In genomic region chr14:99137913-99138571, GRCh38 we compare ENCODE assay signal across 12 cellular contexts.
DNase-seq lines count a peak whose midpoint lies in the region; ATAC-seq, FAIRE-seq and TF ChIP-seq lines count a peak whose summit lies in the region.
"Had no signal": no experiment of that assay in that cellular context is flagged by ENCODE, and none has a peak within 500 bp of the region (broad histone marks: within the 10 kb centered on the region; RNA-seq: fewer than 3 reads in every experiment).

No MANE protein-coding gene starts in this region.

- H3K9me3 Mint-ChIP-seq in activated T-cell treated with anti-CD3 and anti-CD28 coated beads, Interleukin-2, amount 50 U/mL, for 72 hours: no peaks in the 10 kb centered on the region

- WGBS in H1 (ENCODE audit: extremely low coverage in 1 of 2, insufficient coverage in 1 of 2, insufficient read length in 1 of 2, insufficient replicate concordance in 2 of 2, low coverage in 1 of 2, low lambda C conversion rate in 2 of 2, missing lambda C conversion rate in 1 of 2), 2 experiments: 78% methylated on average over 8 of the region's 8 CpGs; no CpG with 5 or more reads in 1 of the 2 experiments
- 66 to 75% (median 72%) methylated on average over 8 of the region's 8 CpGs for WGBS in stomach, 5 donors
- WGBS in thyroid gland, 2 donors: 83% methylated on average over 8 of the region's 8 CpGs

- H4K91ac ChIP-seq in H1 (replicated peaks; ENCODE audit: insufficient read length, low read length): no peak overlapping the region

- no peaks in the 10 kb centered on the region for H4K20me1 ChIP-seq in OCI-LY3 (ENCODE audit: insufficient read depth, low read length)
- peaks cover 0 to 1% of the 10 kb centered on the region in 2 experiments for H4K20me1 ChIP-seq in H1 (replicated peaks in 1 of 2; ENCODE audit: control insufficient read depth in 1 of 2, insufficient read depth in 2 of 2, low read length in 2 of 2)

- peaks cover 13% of the 10 kb centered on the region for H3K4me1 Mint-ChIP-seq in activated T-cell treated with anti-CD3 and anti-CD28 coated beads, Interleukin-2, amount 50 U/mL, for 72 hours (ENCODE audit: low read depth)
- H3K4me1 Mint-ChIP-seq: B cell had no signal

- intact Hi-C loops in stomach (cut with DNase I; ENCODE audit: low total_unique reads) (no loop called here), left colon (cut with DNase I, micrococcal nuclease) (no loop called here), thyroid gland (cut with DNase I) (no loop called here)

- H3K9ac ChIP-seq in OCI-LY3 (ENCODE audit: low read length): no peak overlapping the region
- H3K9ac ChIP-seq in H1 (replicated peaks in 1 of 4; ENCODE audit: extremely low read depth in 1 of 4, low read depth in 3 of 4, low read length in 3 of 4): no peak overlapping the region

- TF ChIP-seq POLR2A in H1 (IDR thresholded peaks at IDR 0.05; ENCODE audit: control extremely low read depth in 1 of 2, low read depth in 2 of 2, low read length in 2 of 2): no peak
- TF ChIP-seq POLR2A in stomach (IDR thresholded peaks at IDR 0.05): no peak
- no peak for TF ChIP-seq POLR2A in thyroid gland (IDR thresholded peaks at IDR 0.05)

- no peak overlapping the region for H3K14ac ChIP-seq in H1 (ENCODE audit: insufficient read length)

- no peak overlapping the region for H3K23ac ChIP-seq in H1 (ENCODE audit: insufficient read length)

- no peak overlapping the region for H4K5ac ChIP-seq in H1 (ENCODE audit: insufficient read length, low read depth, low read length)

- H3K36me3 ChIP-seq in OCI-LY3 (replicated peaks; ENCODE audit: low read depth, low read length) (no peaks in the 10 kb centered on the region), H1 (ENCODE audit: control insufficient read depth in 2 of 4, insufficient read depth in 4 of 4, low read length in 3 of 4) (no peaks in the 10 kb centered on the region), stomach (no peaks in the 10 kb centered on the region), thyroid gland (no peaks in the 10 kb centered on the region)

- 0 out of 2 replicates have a peak, but pooled peaks cover 3% of the 10 kb centered on the region for H3K4me1 ChIP-seq in OCI-LY3 (ENCODE audit: low read length)
- H3K4me1 ChIP-seq in H1 (replicated peaks in 1 of 4; ENCODE audit: control insufficient read depth in 3 of 4, insufficient read depth in 4 of 4, low read length in 3 of 4): peaks cover 0 to 7% (median 2%) of the 10 kb centered on the region in 4 experiments; a peak in 5 of 7 replicates
- no peaks in the 10 kb centered on the region for H3K4me1 ChIP-seq in stomach
- no peaks in the 10 kb centered on the region for H3K4me1 ChIP-seq in thyroid gland

- no peak for TF ChIP-seq EP300 in H1 (IDR thresholded peaks at IDR 0.05; ENCODE audit: borderline replicate concordance in 1 of 2, low read depth in 2 of 2, low read length in 2 of 2)
- no peak for TF ChIP-seq EP300 in stomach (IDR thresholded peaks at IDR 0.05)

- H3K27ac ChIP-seq in OCI-LY3 (ENCODE audit: low read length) (no peak overlapping the region), H1 (ENCODE audit: low read depth, low read length) (no peak overlapping the region), stomach (no peak overlapping the region), thyroid gland (no peak overlapping the region)

- no peaks in the 10 kb centered on the region for H3K79me2 ChIP-seq in OCI-LY3 (ENCODE audit: low read length)
- no peaks in the 10 kb centered on the region for H3K79me2 ChIP-seq in H1 (ENCODE audit: control insufficient read depth in 1 of 2, insufficient read depth in 2 of 2, low read length in 2 of 2)

- no peak for TF ChIP-seq RAD21 in H1 (IDR thresholded peaks at IDR 0.05 in 1 of 2, conservative IDR thresholded peaks at IDR 0.05 in 1 of 2; ENCODE audit: low read depth in 2 of 2, low read length in 2 of 2)

- H2BK12ac ChIP-seq in H1 (ENCODE audit: low read depth, low read length): no peak overlapping the region

- peak in 1 of 2 donors; percentile 14 for DNase-seq in activated T-cell treated with anti-CD3 and anti-CD28 coated beads, Interleukin-2, amount 50 U/mL, for 72 hours
- DNase-seq in activated T-cell treated with anti-CD3 and anti-CD28 coated beads for 4 hours: no peak
- peak in 1 of 2 experiments; percentile 42 for DNase-seq in H1 (ENCODE audit: low read depth in 1 of 2, low spot score in 2 of 2)
- DNase-seq in stomach: peak; percentile 13
- no peak for DNase-seq in left colon
- DNase-seq in NCI-H226: no peak
- no peak for DNase-seq in thyroid gland
- DNase-seq: GF-D8, NCI-H1436 treated with DMSO at 0.1 percent for 48 hours had no signal

- H2AK5ac ChIP-seq in H1 (ENCODE audit: low read depth, low read length): no peak overlapping the region

- no peaks in the 10 kb centered on the region for H3K27me3 Mint-ChIP-seq in activated T-cell treated with anti-CD3 and anti-CD28 coated beads, Interleukin-2, amount 50 U/mL, for 72 hours (ENCODE audit: low read depth)
- H3K27me3 Mint-ChIP-seq: B cell had no signal

- H3K18ac ChIP-seq in H1 (ENCODE audit: extremely low read depth, low read length): no peak overlapping the region

- no peak overlapping the region for H2BK15ac ChIP-seq in H1 (ENCODE audit: low read length)

- POLR2A ChIA-PET in H1 (lab: Charles Lee; ENCODE audit: partially characterized antibody): no interaction called here

- H3K4ac ChIP-seq in H1 (replicated peaks; ENCODE audit: insufficient read length, low read depth, low read length): no peak overlapping the region

- H2AFZ ChIP-seq in OCI-LY3 (ENCODE audit: low read depth, low read length) (peak overlapping the region; percentile 79), H1 (ENCODE audit: low read length) (peak overlapping the region; percentile 35; the same call in 1 of the 2 replicates)

- H3K23me2 ChIP-seq in H1 (ENCODE audit: low read depth, low read length): no peaks in the 10 kb centered on the region

- H3K27me3 ChIP-seq in OCI-LY3 (ENCODE audit: low read depth, low read length) (no peaks in the 10 kb centered on the region), H1 (replicated peaks in 1 of 4; ENCODE audit: control insufficient read depth in 3 of 4, extremely low read depth in 1 of 4, insufficient read depth in 3 of 4, low read length in 3 of 4) (no peaks in the 10 kb centered on the region), stomach (peaks cover 0 to 10% (median 0%) of the 10 kb centered on the region in 3 donors), thyroid gland (no peaks in the 10 kb centered on the region)

- H3K4me3 ChIP-seq in OCI-LY3 (ENCODE audit: low read length) (no peak overlapping the region), H1 (ENCODE audit: extremely low read depth in 1 of 4, insufficient read depth in 2 of 4, low read depth in 3 of 4, low read length in 4 of 4) (no peak overlapping the region), stomach (no peak overlapping the region), thyroid gland (replicated peaks in 1 of 3) (no peak overlapping the region)

- 0 out of 2 replicates have a peak, but pooled peaks cover 2% of the 10 kb centered on the region for H3K79me1 ChIP-seq in H1 (ENCODE audit: low read depth, low read length)

- H3K9me3 ChIP-seq in OCI-LY3 (ENCODE audit: insufficient read depth, low read length): no peaks in the 10 kb centered on the region
- no peaks in the 10 kb centered on the region for H3K9me3 ChIP-seq in H1 (ENCODE audit: insufficient read depth in 2 of 2, low read depth in 1 of 2, low read length in 1 of 2)
- H3K9me3 ChIP-seq in stomach: no peaks in the 10 kb centered on the region
- no peaks in the 10 kb centered on the region for H3K9me3 ChIP-seq in thyroid gland

- H4K8ac ChIP-seq in H1 (ENCODE audit: extremely low read depth, insufficient read depth, low read length): no peak overlapping the region

- H2BK120ac ChIP-seq in H1 (replicated peaks; ENCODE audit: low read depth, low read length): no peak overlapping the region

- TF ChIP-seq CTCF in OCI-LY3 (IDR thresholded peaks at IDR 0.05; ENCODE audit: low read depth, low read length) (no peak), H1 (IDR thresholded peaks at IDR 0.05; ENCODE audit: control extremely low read depth in 1 of 3, insufficient read depth in 1 of 3, low read depth in 1 of 3, low read length in 3 of 3) (no peak), stomach (IDR thresholded peaks at IDR 0.05) (no peak), thyroid gland (IDR thresholded peaks at IDR 0.05) (no peak)

- H2BK20ac ChIP-seq in H1 (ENCODE audit: low read length): no peak overlapping the region

- no peak overlapping the region for H3K27ac Mint-ChIP-seq in activated T-cell treated with anti-CD3 and anti-CD28 coated beads, Interleukin-2, amount 50 U/mL, for 72 hours
- H3K27ac Mint-ChIP-seq: B cell had no signal

- H3K56ac ChIP-seq in H1 (replicated peaks; ENCODE audit: insufficient read length, low read depth, low read length): no peak overlapping the region

- FAIRE-seq in H1 (lab: Jason Lieb, UNC): peak; percentile 66

- no peak overlapping the region for H2BK5ac ChIP-seq in H1 (ENCODE audit: low read depth, low read length)

- peak overlapping the region; percentile 37 to 42 for H3K4me3 Mint-ChIP-seq in activated T-cell treated with anti-CD3 and anti-CD28 coated beads, Interleukin-2, amount 50 U/mL, for 72 hours
- H3K4me3 Mint-ChIP-seq: B cell had no signal

- CTCF ChIA-PET in H1 (lab: Charles Lee; ENCODE audit: partially characterized antibody): interaction anchor here (0.7 to 1.5 kb wide), 6 partner anchors 14 to 128 kb away, joined by 3 to 4 read pairs (median 3); no protein-coding TSS in a partner anchor

- H3K4me2 ChIP-seq in OCI-LY3 (ENCODE audit: low read length) (peak overlapping the region; percentile 33), H1 (ENCODE audit: insufficient read depth in 1 of 2, low read depth in 2 of 2, low read length in 2 of 2) (no peak overlapping the region)

- peak; percentile 51 to 78 for ATAC-seq in activated T-cell treated with anti-CD3 and anti-CD28 coated beads, Interleukin-2, amount 50 U/mL, for 72 hours (replicated peaks in 1 of 2)
- ATAC-seq in left colon: no peak
- ATAC-seq: Panc1 had no signal

- no peaks in the 10 kb centered on the region for H3K36me3 Mint-ChIP-seq in activated T-cell treated with anti-CD3 and anti-CD28 coated beads, Interleukin-2, amount 50 U/mL, for 72 hours (ENCODE audit: insufficient read depth in 2 of 2)

TF ChIP-seq in H1, 55 proteins besides CTCF, POLR2A, EP300 and RAD21 (continues in another document):
- TF ChIP-seq, protein P1, sequence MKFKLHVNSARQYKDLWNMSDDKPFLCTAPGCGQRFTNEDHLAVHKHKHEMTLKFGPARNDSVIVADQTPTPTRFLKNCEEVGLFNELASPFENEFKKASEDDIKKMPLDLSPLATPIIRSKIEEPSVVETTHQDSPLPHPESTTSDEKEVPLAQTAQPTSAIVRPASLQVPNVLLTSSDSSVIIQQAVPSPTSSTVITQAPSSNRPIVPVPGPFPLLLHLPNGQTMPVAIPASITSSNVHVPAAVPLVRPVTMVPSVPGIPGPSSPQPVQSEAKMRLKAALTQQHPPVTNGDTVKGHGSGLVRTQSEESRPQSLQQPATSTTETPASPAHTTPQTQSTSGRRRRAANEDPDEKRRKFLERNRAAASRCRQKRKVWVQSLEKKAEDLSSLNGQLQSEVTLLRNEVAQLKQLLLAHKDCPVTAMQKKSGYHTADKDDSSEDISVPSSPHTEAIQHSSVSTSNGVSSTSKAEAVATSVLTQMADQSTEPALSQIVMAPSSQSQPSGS (IDR thresholded peaks at IDR 0.05; ENCODE audit: low read length): no peak
- TF ChIP-seq SIX5 (IDR thresholded peaks at IDR 0.05; ENCODE audit: low read depth, low read length): peak; percentile 64
- TF ChIP-seq JUN (IDR thresholded peaks at IDR 0.05; ENCODE audit: low read depth, low read length): no peak
- TF ChIP-seq HDAC2 (IDR thresholded peaks at IDR 0.05; ENCODE audit: borderline replicate concordance in 1 of 2, low read depth in 2 of 2, low read length in 2 of 2): no peak
